In the genomic region with DNA sequence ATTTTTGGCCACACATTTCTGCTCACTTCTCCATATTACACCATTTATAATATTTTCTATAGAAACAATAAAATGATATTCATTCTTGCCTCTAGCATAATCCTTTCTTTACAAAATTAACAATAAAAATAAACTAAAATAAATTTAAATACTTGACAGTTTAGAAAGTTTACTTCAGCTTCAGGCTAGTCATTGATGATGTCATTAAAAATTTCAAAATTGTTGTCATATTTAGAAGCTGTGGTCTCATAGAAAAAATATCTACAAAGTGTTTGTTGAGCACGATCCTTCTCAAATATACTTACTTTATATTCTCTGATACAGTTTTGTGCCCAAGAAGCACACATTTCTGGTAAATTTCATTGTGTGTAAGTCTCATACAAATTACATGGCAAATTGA, we compare ENCODE assay signal across 21 cellular contexts.
DNase-seq lines count a peak whose midpoint lies in the region; ATAC-seq, FAIRE-seq and TF ChIP-seq lines count a peak whose summit lies in the region.
"Had no signal": no experiment of that assay in that cellular context is flagged by ENCODE, and none has a peak within 500 bp of the region (broad histone marks: within the 10 kb centered on the region; RNA-seq: fewer than 3 reads in every experiment).

No MANE protein-coding gene starts in this region.

- in situ Hi-C loops in HepG2 (cut with HindIII; ENCODE audit: extremely low pct_ligation_motif_present, low pct_unique_long_range_greater_than_20kb) (no loop called here), K562 (cut with MboI) (no loop called here)

- no peak for TF ChIP-seq CTCF in HepG2 (CRISPR knock-in tag; IDR thresholded peaks at IDR 0.05)
- TF ChIP-seq CTCF in right lobe of liver (IDR thresholded peaks at IDR 0.05): no peak
- no peak for TF ChIP-seq CTCF in K562 (IDR thresholded peaks at IDR 0.05 in 2 of 3, conservative IDR thresholded peaks at IDR 0.05 in 1 of 3; ENCODE audit: insufficient read depth in 2 of 3, low read depth in 1 of 3, low read length in 3 of 3)
- TF ChIP-seq CTCF in pancreas (IDR thresholded peaks at IDR 0.05): no peak

- H3K9me3 ChIP-seq in HepG2 (ENCODE audit: low read length): 0 out of 2 replicates have a peak, but pooled peaks cover 8% of the 10 kb centered on the region
- no peaks in the 10 kb centered on the region for H3K9me3 ChIP-seq in right lobe of liver
- no peaks in the 10 kb centered on the region for H3K9me3 ChIP-seq in K562 (replicated peaks; ENCODE audit: control insufficient read depth, insufficient read depth, low read depth, low read length)
- no peaks in the 10 kb centered on the region for H3K9me3 ChIP-seq in pancreas
- H3K9me3 ChIP-seq: A549; BLaER1 treated with 17β-estradiol and CSF1 and Interleukin-3, amounts not matched to agents 10 nM and 100 nM; Caco-2 had no signal

- H3K4me2 ChIP-seq in HepG2 (ENCODE audit: low read depth, low read length) (no peak overlapping the region), K562 (ENCODE audit: insufficient read depth, low read length) (no peak overlapping the region)
- H3K4me2 ChIP-seq: A549; BLaER1 treated with 17β-estradiol and CSF1 and Interleukin-3, amounts not matched to agents 10 nM and 100 nM had no signal

- H3K79me2 ChIP-seq in HepG2 (ENCODE audit: insufficient read depth, low read length): no peaks in the 10 kb centered on the region
- H3K79me2 ChIP-seq in K562 (ENCODE audit: control insufficient read depth, insufficient read depth, low read length): no peaks in the 10 kb centered on the region

- BruUV-seq in HepG2 (replicated peaks; lab: Mats Ljungman, UMichigan) (no TSS peak), K562 (replicated peaks; lab: Mats Ljungman, UMichigan) (no TSS peak)

- TF ChIP-seq RAD21 in HepG2 (CRISPR knock-in tag; IDR thresholded peaks at IDR 0.05): no peak
- no peak for TF ChIP-seq RAD21 in K562 (CRISPR knock-in tag; conservative IDR thresholded peaks at IDR 0.05 in 1 of 2, IDR thresholded peaks at IDR 0.05 in 1 of 2)

- no peak for TF ChIP-seq POLR2A in HepG2 (IDR thresholded peaks at IDR 0.05; ENCODE audit: insufficient read depth in 1 of 2, low read depth in 2 of 2, low read length in 2 of 2)
- TF ChIP-seq POLR2A in right lobe of liver (IDR thresholded peaks at IDR 0.05): no peak
- no peak for TF ChIP-seq POLR2A in K562 (conservative IDR thresholded peaks at IDR 0.05)

- POLR2A ChIA-PET in HepG2 (lab: Yijun Ruan, JAX): no interaction called here
- POLR2A ChIA-PET in K562 (lab: Yijun Ruan, JAX): interaction anchor here (0.8 kb wide), 1 partner anchor 718 kb away, joined by 5 read pairs; a partner anchor contains a TSS

- WGBS in HepG2 (ENCODE audit: low lambda C conversion rate): 20% methylated on average over 1 of the region's 1 CpG
- 95% methylated on average over 1 of the region's 1 CpG for WGBS in right lobe of liver (ENCODE audit: insufficient coverage, low coverage, low lambda C conversion rate, missing lambda C conversion rate)
- WGBS in K562 (ENCODE audit: insufficient coverage, low coverage, missing lambda C conversion rate): 18% methylated on average over 1 of the region's 1 CpG
- 87 to 94% methylated on average over 1 of the region's 1 CpG for WGBS in pancreas, 2 donors

- FAIRE-seq in HepG2 (lab: Jason Lieb, UNC): no peak
- FAIRE-seq in K562 (lab: Jason Lieb, UNC): no peak
- peak; percentile 73 for FAIRE-seq in pancreas (lab: Jason Lieb, UNC)
- FAIRE-seq: A549, D721Med, GM12891, GM19239 had no signal

- TF ChIP-seq EP300 in HepG2 (IDR thresholded peaks at IDR 0.05; ENCODE audit: low read depth in 2 of 2, low read length in 2 of 2) (no peak), HepG2 (CRISPR knock-in tag; IDR thresholded peaks at IDR 0.05; ENCODE audit: borderline replicate concordance) (no peak), K562 (IDR thresholded peaks at IDR 0.05; ENCODE audit: low read length) (no peak)

- H3K36me3 ChIP-seq in HepG2 (replicated peaks in 1 of 2; ENCODE audit: control insufficient read depth in 1 of 2, insufficient read depth in 2 of 2, low read length in 2 of 2): no peaks in the 10 kb centered on the region
- no peaks in the 10 kb centered on the region for H3K36me3 ChIP-seq in right lobe of liver
- H3K36me3 ChIP-seq in K562 (ENCODE audit: control insufficient read depth, insufficient read depth, low read length): no peaks in the 10 kb centered on the region
- H3K36me3 ChIP-seq in pancreas: no peaks in the 10 kb centered on the region
- H3K36me3 ChIP-seq: BLaER1 treated with 17β-estradiol and CSF1 and Interleukin-3, amounts not matched to agents 10 nM and 100 nM had no signal

- no peak for DNase-seq in HepG2 (ENCODE audit: low spot score)
- DNase-seq in right lobe of liver: no peak
- no peak for DNase-seq in K562 (ENCODE audit: extremely low read depth in 1 of 4, low spot score in 3 of 4)
- no peak for DNase-seq in pancreas
- no peak for DNase-seq in NCI-H2196 treated with DMSO at 0.1 percent for 48 hours (lab: John Stamatoyannopoulos, UW; ENCODE audit: unreplicated experiment)
- no peak for DNase-seq in activated naive CD4-positive, alpha-beta T cell (lab: John Stamatoyannopoulos, UW)
- DNase-seq: AML-193; Caco-2; Calu3; CD4-positive, alpha-beta T cell; CD8-positive, alpha-beta T cell; DMS79 treated with DMSO at 0.1 percent for 48 hours; GF-D8 had no signal

- H3K27me3 ChIP-seq in HepG2 (ENCODE audit: control insufficient read depth in 1 of 2, insufficient read depth in 2 of 2, low read length in 2 of 2): no peaks in the 10 kb centered on the region
- H3K27me3 ChIP-seq in right lobe of liver: no peaks in the 10 kb centered on the region
- no peaks in the 10 kb centered on the region for H3K27me3 ChIP-seq in K562 (ENCODE audit: control insufficient read depth in 2 of 2, insufficient read depth in 2 of 2, low read length in 2 of 2)
- H3K27me3 ChIP-seq in pancreas: no peaks in the 10 kb centered on the region
- H3K27me3 ChIP-seq: BLaER1 treated with 17β-estradiol and CSF1 and Interleukin-3, amounts not matched to agents 10 nM and 100 nM had no signal

- H3K4me3 ChIP-seq in HepG2 (replicated peaks in 1 of 3; ENCODE audit: insufficient read depth in 1 of 3, low read depth in 2 of 3, low read length in 3 of 3) (no peak overlapping the region), right lobe of liver (no peak overlapping the region), K562 (no peak overlapping the region), pancreas (no peak overlapping the region)
- H3K4me3 ChIP-seq: A549; BLaER1 treated with 17β-estradiol and CSF1 and Interleukin-3, amounts not matched to agents 10 nM and 100 nM had no signal

- H3K9ac ChIP-seq in HepG2 (ENCODE audit: insufficient read depth, low read depth, low read length) (no peak overlapping the region), K562 (ENCODE audit: insufficient read depth in 1 of 2, low read depth in 2 of 2, low read length in 2 of 2) (no peak overlapping the region)
- H3K9ac ChIP-seq: BLaER1 treated with 17β-estradiol and CSF1 and Interleukin-3, amounts not matched to agents 10 nM and 100 nM had no signal

- H3K9me1 ChIP-seq in K562 (ENCODE audit: control insufficient read depth, insufficient read depth, low read length): no peaks in the 10 kb centered on the region

- intact Hi-C loops in HepG2 (cut with micrococcal nuclease; ENCODE audit: unreplicated experiment) (no loop called here), right lobe of liver (cut with DNase I) (no loop called here), K562 (cut with micrococcal nuclease) (no loop called here), pancreas (cut with DNase I) (no loop called here)

- H3K27ac ChIP-seq in HepG2 (ENCODE audit: extremely low read length, insufficient read depth, low read length) (no peak overlapping the region), right lobe of liver (no peak overlapping the region), K562 (ENCODE audit: extremely low read depth, low read depth, low read length) (no peak overlapping the region), pancreas (no peak overlapping the region)
- H3K27ac ChIP-seq: 22Rv1; A549; BLaER1 treated with 17β-estradiol and CSF1 and Interleukin-3, amounts not matched to agents 10 nM and 100 nM; C4-2B had no signal

- no peaks in the 10 kb centered on the region for H4K20me1 ChIP-seq in HepG2 (ENCODE audit: insufficient read depth, low read length)
- H4K20me1 ChIP-seq in K562 (replicated peaks; ENCODE audit: control insufficient read depth, insufficient read depth, low read length): no peaks in the 10 kb centered on the region
- H4K20me1 ChIP-seq: BLaER1 treated with 17β-estradiol and CSF1 and Interleukin-3, amounts not matched to agents 10 nM and 100 nM had no signal

- ATAC-seq in HepG2 (no peak), right lobe of liver (no peak), K562 (no peak), pancreas (no peak), GM19467 (IDR thresholded peaks at IDR 0.05; ENCODE audit: unreplicated experiment) (no peak)
- ATAC-seq: A549; CD8-positive, alpha-beta T cell had no signal

- no peaks in the 10 kb centered on the region for H3K4me1 ChIP-seq in HepG2 (ENCODE audit: insufficient read depth, low read length)
- H3K4me1 ChIP-seq in right lobe of liver: no peaks in the 10 kb centered on the region
- H3K4me1 ChIP-seq in K562 (replicated peaks in 1 of 2; ENCODE audit: control insufficient read depth in 2 of 2, insufficient read depth in 2 of 2, low read length in 2 of 2): no peaks in the 10 kb centered on the region
- H3K4me1 ChIP-seq in pancreas: no peaks in the 10 kb centered on the region
- H3K4me1 ChIP-seq: A549; BLaER1 treated with 17β-estradiol and CSF1 and Interleukin-3, amounts not matched to agents 10 nM and 100 nM; Caco-2 had no signal

- CTCF ChIA-PET in HepG2 (lab: Yijun Ruan, JAX; ENCODE audit: low intra/inter-chr PET ratio, low total read pairs): no interaction called here
- CTCF ChIA-PET in K562 (lab: Yijun Ruan, JAX; ENCODE audit: low intra/inter-chr PET ratio): no interaction called here

- H2AFZ ChIP-seq in HepG2 (ENCODE audit: low read length): no peak overlapping the region
- no peak overlapping the region for H2AFZ ChIP-seq in K562 (ENCODE audit: low read depth, low read length)

TF ChIP-seq in HepG2, 621 proteins besides CTCF, POLR2A, EP300 and RAD21 (continues in another document):
- no peak for TF ChIP-seq ZNF883 (CRISPR knock-in tag; IDR thresholded peaks at IDR 0.05; ENCODE audit: not compliant biosample characterization)

TF ChIP-seq in K562, 482 proteins besides CTCF, POLR2A, EP300 and RAD21 (continues in another document):
- TF ChIP-seq, protein P1, sequence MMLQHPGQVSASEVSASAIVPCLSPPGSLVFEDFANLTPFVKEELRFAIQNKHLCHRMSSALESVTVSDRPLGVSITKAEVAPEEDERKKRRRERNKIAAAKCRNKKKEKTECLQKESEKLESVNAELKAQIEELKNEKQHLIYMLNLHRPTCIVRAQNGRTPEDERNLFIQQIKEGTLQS (IDR thresholded peaks at IDR 0.05): peak; percentile 70
- TF ChIP-seq, protein P1 (CRISPR knock-in tag; conservative IDR thresholded peaks at IDR 0.05): no peak
